ENCODE assay signal across 8 cellular contexts in the genomic region with DNA sequence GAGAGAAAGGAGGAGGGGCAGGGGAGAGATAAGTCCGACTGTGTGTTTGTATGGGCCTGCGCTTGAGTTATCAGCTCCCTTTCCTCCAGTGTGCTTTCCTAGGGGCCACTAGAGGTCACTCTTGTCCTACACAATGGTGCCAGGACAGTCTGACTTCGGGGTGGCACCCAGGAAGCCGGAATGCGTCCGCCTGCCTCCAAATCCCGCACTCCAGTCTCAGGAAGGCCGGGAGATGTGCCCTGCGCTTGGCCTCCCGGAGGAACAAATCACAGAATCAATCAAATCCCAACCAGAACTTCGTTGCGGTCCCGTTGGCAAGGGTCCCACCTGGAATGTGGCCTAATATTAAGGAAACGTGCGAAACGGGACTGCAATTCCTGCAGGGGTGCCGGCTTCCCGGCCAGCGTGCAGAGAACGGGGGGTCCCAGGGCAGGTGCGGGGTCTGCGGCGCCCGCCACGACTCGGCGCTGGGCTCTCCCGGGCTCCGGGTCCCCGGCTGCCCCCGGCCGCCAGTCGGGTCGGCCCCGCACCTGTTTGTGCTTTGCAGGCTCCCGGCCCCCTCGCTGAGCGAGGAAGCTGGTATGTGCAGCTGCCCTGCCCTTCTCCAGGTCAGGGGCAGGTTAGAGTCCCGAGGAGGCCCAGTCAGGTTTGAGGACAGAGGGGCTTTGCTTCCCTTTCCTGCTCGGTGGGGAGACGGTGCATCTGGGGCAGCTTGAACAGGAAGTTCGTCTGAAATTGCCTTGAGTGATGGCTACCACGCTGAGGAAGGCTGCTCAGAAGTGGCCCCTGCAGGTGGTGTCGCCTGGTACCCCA. TPM values are rescaled to one million over a fixed set of nuclear protein-coding genes. Genes with fewer than 3 reads are reported as not detected.
DNase-seq lines count a peak whose midpoint lies in the region; ATAC-seq and TF ChIP-seq lines count a peak whose summit lies in the region.

No MANE protein-coding gene starts in this region.

- H3K4me3 ChIP-seq in right atrium auricular region (peak overlapping the region; percentile 44 to 63), prostate gland (peak overlapping the region; percentile 27 to 43)

- intact Hi-C loops in prostate gland (cut with DNase I), result loop anchor here (2.0 kb wide), 1 partner anchor 779 kb away; no protein-coding TSS in a partner anchor

- no peak for TF ChIP-seq POLR2A in prostate gland (IDR thresholded peaks at IDR 0.05)

- TF ChIP-seq CTCF in GM12873 (IDR thresholded peaks at IDR 0.05; ENCODE audit: insufficient read depth, low read depth, low read length, missing control alignments) (peak; percentile 91), right atrium auricular region (IDR thresholded peaks at IDR 0.05) (peak; percentile 57 to 86), prostate gland (IDR thresholded peaks at IDR 0.05) (peak; percentile 67 to 88 (median 82))

- ATAC-seq in HG02571 (IDR thresholded peaks at IDR 0.05; ENCODE audit: unreplicated experiment), result peak; percentile 97

- H3K27me3 ChIP-seq in right atrium auricular region, result no peaks in the 10 kb centered on the region
- H3K27me3 ChIP-seq in prostate gland (replicated peaks; ENCODE audit: insufficient read depth), result no peaks in the 10 kb centered on the region

- H3K4me1 ChIP-seq in right atrium auricular region (peaks cover 0 to 12% of the 10 kb centered on the region in 2 donors), prostate gland (replicated peaks) (peaks cover 2% of the 10 kb centered on the region)

- WGBS in prostate gland, result 8% methylated on average over 31 of the region's 44 CpGs

- DNase-seq in MV-4-11 (lab: John Stamatoyannopoulos, UW) (peak; percentile 73), SW480 (ENCODE audit: low spot score) (peak; percentile 87), amygdala (lab: John Stamatoyannopoulos, UW) (peak in 49 of 56 donors; percentile 12 to 87 (median 52)), right atrium auricular region (ENCODE audit: low spot score) (peak; percentile 76), prostate gland (ENCODE audit: low spot score) (peak; percentile 83), cortex of kidney (lab: John Stamatoyannopoulos, UW) (no peak)

- H3K9me3 ChIP-seq in right atrium auricular region (no peaks in the 10 kb centered on the region), prostate gland (no peaks in the 10 kb centered on the region)

- H3K36me3 ChIP-seq in right atrium auricular region (no peaks in the 10 kb centered on the region), prostate gland (no peaks in the 10 kb centered on the region)

- H3K27ac ChIP-seq in right atrium auricular region (no peak overlapping the region), prostate gland (no peak overlapping the region)

RNA-seq across cellular contexts. Expression of a gene that starts 21.0 kb away (rescaled TPM):
- 10 to 100 TPM; 26.9 to 43.6 TPM for total RNA-seq in right atrium auricular region
- 10 to 100 TPM; 59.9 to 93.6 TPM for total RNA-seq in prostate gland

RNA-seq across cellular contexts. Expression of a gene that starts 52.7 kb away (rescaled TPM):
- total RNA-seq in right atrium auricular region (1 to 10 TPM; 1.8 to 5.2 TPM), prostate gland (10 to 100 TPM; 15.0 to 21.6 TPM)
